ENCODE assay signal across 18 cellular contexts in the genomic region with DNA sequence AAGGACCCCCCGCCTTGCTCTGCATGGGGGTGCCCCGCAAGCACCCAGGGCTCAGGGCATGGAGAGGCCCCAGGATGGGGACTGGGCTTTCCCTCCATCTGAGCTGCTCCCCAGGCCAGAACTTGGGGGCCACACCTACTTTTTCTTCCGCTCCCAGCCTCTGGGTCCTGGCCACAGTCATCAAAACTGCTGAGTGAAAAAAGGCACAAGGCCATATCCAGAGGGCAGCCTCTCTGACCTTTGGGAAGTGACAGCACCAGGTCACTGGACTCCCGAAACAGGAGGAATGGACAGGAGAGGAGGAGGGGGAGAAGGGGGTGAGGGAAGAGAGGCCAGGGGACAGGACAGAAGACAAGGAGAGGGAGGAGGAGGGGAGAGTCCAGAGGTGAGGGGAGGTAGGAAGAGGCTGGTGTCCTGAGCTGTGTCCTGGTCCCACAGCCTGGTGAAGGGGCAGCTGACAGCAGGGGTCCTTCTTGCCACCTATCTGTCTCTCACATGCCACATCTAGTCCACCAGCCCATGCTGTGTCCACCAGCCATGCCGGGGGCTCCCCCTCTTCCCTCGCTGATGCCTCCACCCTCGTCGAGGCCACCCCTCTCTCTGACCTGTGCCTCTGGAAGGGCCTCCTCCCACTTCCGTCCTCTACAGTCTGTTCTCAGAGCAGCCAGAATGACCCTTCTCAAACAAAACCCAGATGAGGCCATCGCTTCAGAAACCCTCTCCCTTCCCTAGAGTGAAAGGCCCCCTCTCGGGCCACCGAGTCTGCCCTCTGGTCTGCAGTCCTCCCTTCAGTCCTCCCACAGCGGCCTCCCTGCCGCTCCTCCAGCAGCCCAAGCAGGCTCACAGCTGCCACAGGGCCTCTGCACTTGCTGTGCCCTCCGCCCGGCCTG.
DNase-seq lines count a peak whose midpoint lies in the region; ATAC-seq and TF ChIP-seq lines count a peak whose summit lies in the region.
"Had no signal": no experiment of that assay in that cellular context is flagged by ENCODE, and none has a peak within 500 bp of the region (broad histone marks: within the 10 kb centered on the region; RNA-seq: fewer than 3 reads in every experiment).

No MANE protein-coding gene starts in this region.

- TF ChIP-seq CTCF in lower lobe of right lung (IDR thresholded peaks at IDR 0.05) (no peak), gastrocnemius medialis (IDR thresholded peaks at IDR 0.05 in 4 of 5, conservative IDR thresholded peaks at IDR 0.05 in 1 of 5) (no peak), GM20000 (IDR thresholded peaks at IDR 0.05; ENCODE audit: extremely low read depth, missing control alignments) (no peak)

- no peak for TF ChIP-seq POLR2A in gastrocnemius medialis (IDR thresholded peaks at IDR 0.05)

- in situ Hi-C loops in gastrocnemius medialis (cut with MboI; ENCODE audit: low sequenced_read_pairs in 4 of 4) = no loop called here

- H3K27me3 ChIP-seq in lower lobe of right lung (ENCODE audit: low read depth) (no peaks in the 10 kb centered on the region), gastrocnemius medialis (no peaks in the 10 kb centered on the region)
- H3K27me3 ChIP-seq: BLaER1 treated with 17β-estradiol and CSF1 and Interleukin-3, amounts not matched to agents 10 nM and 100 nM had no signal

- H3K4me1 ChIP-seq in lower lobe of right lung = peaks cover 23% of the 10 kb centered on the region
- H3K4me1 ChIP-seq in gastrocnemius medialis = peaks cover 32 to 42% of the 10 kb centered on the region in 2 donors

- no peak overlapping the region for H3K4me3 Mint-ChIP-seq in activated T-helper 17 cell treated with anti-CD3 and anti-CD28 coated beads, Interleukin-2, amount 50 U/mL, for 72 hours
- H3K4me3 Mint-ChIP-seq: activated CD4-positive, alpha-beta memory T cell treated with anti-CD3 and anti-CD28 coated beads for 36 hours; T-helper 1 cell treated with Interleukin-12 subunit alpha and Interleukin-12 subunit beta and Interleukin-4 antibody, amounts not matched to agents 30 μg/mL and 1 μg/mL, for 36 hours had no signal

- H3K4me3 ChIP-seq in lower lobe of right lung = no peak overlapping the region
- H3K4me3 ChIP-seq in gastrocnemius medialis = no peak overlapping the region
- H3K4me3 ChIP-seq: BLaER1 treated with 17β-estradiol and CSF1 and Interleukin-3, amounts not matched to agents 10 nM and 100 nM; HAP-1; left lung had no signal

- peak overlapping the region; percentile 52 for H3K27ac Mint-ChIP-seq in activated T-helper 17 cell treated with anti-CD3 and anti-CD28 coated beads, Interleukin-2, amount 50 U/mL, for 72 hours
- H3K27ac Mint-ChIP-seq: activated CD4-positive, alpha-beta memory T cell treated with anti-CD3 and anti-CD28 coated beads for 36 hours; T-helper 1 cell treated with Interleukin-12 subunit alpha and Interleukin-12 subunit beta and Interleukin-4 antibody, amounts not matched to agents 30 μg/mL and 1 μg/mL, for 36 hours had no signal

- H3K9me3 Mint-ChIP-seq in activated T-helper 17 cell treated with anti-CD3 and anti-CD28 coated beads, Interleukin-2, amount 50 U/mL, for 72 hours = no peaks in the 10 kb centered on the region
- H3K9me3 Mint-ChIP-seq: activated CD4-positive, alpha-beta memory T cell treated with anti-CD3 and anti-CD28 coated beads for 36 hours; T-helper 1 cell treated with Interleukin-12 subunit alpha and Interleukin-12 subunit beta and Interleukin-4 antibody, amounts not matched to agents 30 μg/mL and 1 μg/mL, for 36 hours had no signal

- no peaks in the 10 kb centered on the region for H3K36me3 ChIP-seq in lower lobe of right lung
- no peaks in the 10 kb centered on the region for H3K36me3 ChIP-seq in gastrocnemius medialis
- H3K36me3 ChIP-seq: BLaER1 treated with 17β-estradiol and CSF1 and Interleukin-3, amounts not matched to agents 10 nM and 100 nM; HAP-1; left lung had no signal

- no peak for ATAC-seq in activated T-helper 17 cell treated with anti-CD3 and anti-CD28 coated beads, Interleukin-2, amount 50 U/mL, for 72 hours (replicated peaks)
- ATAC-seq in lower lobe of right lung = no peak
- no peak for ATAC-seq in gastrocnemius medialis
- ATAC-seq: left lung had no signal

- no peaks in the 10 kb centered on the region for H3K27me3 Mint-ChIP-seq in activated T-helper 17 cell treated with anti-CD3 and anti-CD28 coated beads, Interleukin-2, amount 50 U/mL, for 72 hours
- H3K27me3 Mint-ChIP-seq: activated CD4-positive, alpha-beta memory T cell treated with anti-CD3 and anti-CD28 coated beads for 36 hours had no signal

- H3K27ac ChIP-seq in lower lobe of right lung = no peak overlapping the region
- peak overlapping the region in 3 of 4 donors; percentile 45 to 99 (median 55) for H3K27ac ChIP-seq in gastrocnemius medialis
- H3K27ac ChIP-seq: BLaER1 treated with 17β-estradiol and CSF1 and Interleukin-3, amounts not matched to agents 10 nM and 100 nM; left lung had no signal

- peaks cover 13% of the 10 kb centered on the region for H3K4me1 Mint-ChIP-seq in activated T-helper 17 cell treated with anti-CD3 and anti-CD28 coated beads, Interleukin-2, amount 50 U/mL, for 72 hours

- intact Hi-C loops in lower lobe of right lung (cut with DNase I) = no loop called here
- intact Hi-C loops in gastrocnemius medialis (cut with DNase I; ENCODE audit: low total_unique reads) = loop anchor here (10.0 kb wide), 1 partner anchor 515 kb away; a partner anchor contains a TSS

- DNase-seq in activated effector memory CD4-positive, alpha-beta T cell treated with anti-CD3 and anti-CD28 coated beads, Interleukin-2, amount 50 U/mL, for 16 hours = peak; percentile 57
- DNase-seq in activated effector memory CD4-positive, alpha-beta T cell treated with Interleukin-2 at 50 U/mL for 16 hours = no peak
- DNase-seq in lower lobe of right lung = peak; percentile 35
- no peak for DNase-seq in gastrocnemius medialis
- no peak for DNase-seq in NCI-H187 treated with DMSO at 0.1 percent for 48 hours (lab: John Stamatoyannopoulos, UW)
- DNase-seq in germinal center (ENCODE audit: low spot score) = no peak
- no peak for DNase-seq in GM20000 (ENCODE audit: low spot score)
- DNase-seq: activated CD4-positive, alpha-beta memory T cell treated with anti-CD3 and anti-CD28 coated beads for 36 hours; activated T-cell treated with anti-CD3 and anti-CD28 coated beads, Interleukin-2, amount 50 U/mL, for 1 hour; DMS153; GDM1; NCI-H1105 treated with DMSO at 0.1 percent for 48 hours; SIG-M5 had no signal

- H3K36me3 Mint-ChIP-seq in activated T-helper 17 cell treated with anti-CD3 and anti-CD28 coated beads, Interleukin-2, amount 50 U/mL, for 72 hours (ENCODE audit: low read depth) = no peaks in the 10 kb centered on the region
- H3K36me3 Mint-ChIP-seq: activated CD4-positive, alpha-beta memory T cell treated with anti-CD3 and anti-CD28 coated beads for 36 hours had no signal

- H3K9me3 ChIP-seq in lower lobe of right lung (no peaks in the 10 kb centered on the region), gastrocnemius medialis (no peaks in the 10 kb centered on the region)
- H3K9me3 ChIP-seq: BLaER1 treated with 17β-estradiol and CSF1 and Interleukin-3, amounts not matched to agents 10 nM and 100 nM; HAP-1; left lung had no signal

Comparison
In these comparisons a context has a peak if more than half of its experiments do, and no peak if none do; other contexts are left out.
1. DNase-seq: peak in activated effector memory CD4-positive, alpha-beta T cell treated with anti-CD3 and anti-CD28 coated beads, Interleukin-2, amount 50 U/mL, for 16 hours (single experiment) and lower lobe of right lung (single experiment); none in activated effector memory CD4-positive, alpha-beta T cell treated with Interleukin-2 at 50 U/mL for 16 hours (single experiment), gastrocnemius medialis (0 of 2), NCI-H187 treated with DMSO at 0.1 percent for 48 hours (single experiment), germinal center (single experiment) and GM20000 (single experiment).